ENCODE assay signal across 20 cellular contexts in genomic region chr14:80275208-80275850, GRCh38.
DNase-seq lines count a peak whose midpoint lies in the region; ATAC-seq and TF ChIP-seq lines count a peak whose summit lies in the region.
"Had no signal": no experiment of that assay in that cellular context is flagged by ENCODE, and none has a peak within 500 bp of the region (broad histone marks: within the 10 kb centered on the region; RNA-seq: fewer than 3 reads in every experiment).

No MANE protein-coding gene starts in this region.

- H3K27me3 ChIP-seq in GM23248 (replicated peaks; ENCODE audit: insufficient read depth) = no peaks in the 10 kb centered on the region
- H3K27me3 ChIP-seq: gastrocnemius medialis, thyroid gland had no signal

- H3K4me3 ChIP-seq in GM23248 = peak overlapping the region; percentile 11
- H3K4me3 ChIP-seq in fibroblast of pulmonary artery (replicated peaks; ENCODE audit: low read depth, low read length) = no peak overlapping the region
- H3K4me3 ChIP-seq: gastrocnemius medialis, left ventricle myocardium inferior, thyroid gland had no signal

- no peaks in the 10 kb centered on the region for H3K9me3 ChIP-seq in GM23248 (ENCODE audit: low read depth)
- H3K9me3 ChIP-seq: gastrocnemius medialis, left ventricle myocardium inferior, thyroid gland had no signal

- no peaks in the 10 kb centered on the region for H3K79me2 ChIP-seq in GM23248 (ENCODE audit: insufficient read depth)

- ATAC-seq in HG03457 (IDR thresholded peaks at IDR 0.05; ENCODE audit: unreplicated experiment) = no peak
- no peak for ATAC-seq in activated CD4-positive, CD25-positive, alpha-beta regulatory T cell treated with anti-CD3 and anti-CD28 coated beads, Interleukin-2, amount 50 U/mL, for 24 hours
- no peak for ATAC-seq in GM21528 (IDR thresholded peaks at IDR 0.05; ENCODE audit: low FRiP score, unreplicated experiment)
- ATAC-seq: CD8-positive, alpha-beta T cell; gastrocnemius medialis; right cardiac atrium had no signal

- H2AFZ ChIP-seq in GM23248 = no peak overlapping the region

- DNase-seq in A172 (ENCODE audit: low spot score) = peak; percentile 30
- DNase-seq in GM23248 = peak; percentile 58
- peak; percentile 81 for DNase-seq in amniotic epithelial cell (ENCODE audit: low read depth)
- peak; percentile 70 for DNase-seq in fibroblast of pulmonary artery (ENCODE audit: low read depth)
- DNase-seq in NCI-H526 treated with DMSO at 0.1 percent for 48 hours (lab: John Stamatoyannopoulos, UW) = no peak
- DNase-seq: ACHN; activated naive CD8-positive, alpha-beta T cell treated with anti-CD3 and anti-CD28 coated beads for 36 hours; CD8-positive, alpha-beta T cell; endodermal cell; gastrocnemius medialis; Kasumi-1; left ventricle myocardium inferior; NCI-H1105 treated with DMSO at 0.1 percent for 48 hours; OCI-M1; right cardiac atrium; stimulated activated naive CD4-positive, alpha-beta T cell; thyroid gland had no signal

- no peak for TF ChIP-seq CTCF in fibroblast of pulmonary artery (IDR thresholded peaks at IDR 0.05; ENCODE audit: low read length, missing control alignments)

- 43 to 48% methylated on average over 3 of the region's 3 CpGs for WGBS in GM23248 (ENCODE audit: low coverage in 1 of 2, low lambda C conversion rate in 2 of 2, missing lambda C conversion rate in 2 of 2), 2 experiments

- H3K9me2 ChIP-seq in GM23248 (ENCODE audit: insufficient read depth) = no peaks in the 10 kb centered on the region; the same call in 1 of the 2 replicates

- no peak overlapping the region for H3K9ac ChIP-seq in GM23248

- H3F3A ChIP-seq in GM23248 (ENCODE audit: insufficient read depth) = peaks cover 42% of the 10 kb centered on the region

- peak overlapping the region; percentile 49 for H3K27ac ChIP-seq in GM23248
- H3K27ac ChIP-seq: gastrocnemius medialis, left ventricle myocardium inferior, thyroid gland had no signal

- no peaks in the 10 kb centered on the region for H4K20me1 ChIP-seq in GM23248 (ENCODE audit: insufficient read depth)

- in situ Hi-C loops in GM23248 (cut with MboI) = no loop called here

- peak overlapping the region; percentile 17 for H3K4me2 ChIP-seq in GM23248 (ENCODE audit: unreplicated experiment)

- peaks cover 38% of the 10 kb centered on the region for H3K4me1 ChIP-seq in GM23248 (ENCODE audit: insufficient read depth)
- H3K4me1 ChIP-seq: gastrocnemius medialis, left ventricle myocardium inferior, thyroid gland had no signal

- no peaks in the 10 kb centered on the region for H3K36me3 ChIP-seq in GM23248 (ENCODE audit: low read depth)
- H3K36me3 ChIP-seq: gastrocnemius medialis, left ventricle myocardium inferior, thyroid gland had no signal
